Comparison of ENCODE assay signal across 9 cellular contexts in genomic region chr1:156704166-156704711, GRCh38. TPM values are rescaled to one million over a fixed set of nuclear protein-coding genes. Genes with fewer than 3 reads are reported as not detected.
A peak's percentile ranks its signal among the peaks of the same experiment; 100 is the strongest.
DNase-seq lines count a peak whose midpoint lies in the region; ATAC-seq and FAIRE-seq lines count a peak whose summit lies in the region.
"Had no signal": no experiment of that assay in that cellular context is flagged by ENCODE, and none has a peak within 500 bp of the region (broad histone marks: within the 10 kb centered on the region; RNA-seq: fewer than 3 reads in every experiment).

No MANE protein-coding gene starts in this region.

- no peaks in the 10 kb centered on the region for H3K36me3 Mint-ChIP-seq in activated CD4-positive, alpha-beta T cell treated with anti-CD3 and anti-CD28 coated beads, Interleukin-2, amount 10 ng/mL, durations not matched to agents 24 days and 14 days (ENCODE audit: low read depth)
- H3K36me3 Mint-ChIP-seq in activated T-helper 17 cell treated with anti-CD3 and anti-CD28 coated beads, Interleukin-2, amount 50 U/mL, for 72 hours (ENCODE audit: low read depth), result no peaks in the 10 kb centered on the region
- H3K36me3 Mint-ChIP-seq in stimulated activated naive B cell treated with anti-CD40 and anti-IgM and Interleukin-4, amounts not matched to agents 10 μg/mL and 1 μg/mL and 100 μg/mL, for 72 hours, result peaks cover 3 to 6% of the 10 kb centered on the region in 2 donors

- H3K4me1 Mint-ChIP-seq in activated CD4-positive, alpha-beta T cell treated with anti-CD3 and anti-CD28 coated beads, Interleukin-2, amount 10 ng/mL, durations not matched to agents 24 days and 14 days, result peaks cover 20% of the 10 kb centered on the region
- H3K4me1 Mint-ChIP-seq in activated T-helper 17 cell treated with anti-CD3 and anti-CD28 coated beads, Interleukin-2, amount 50 U/mL, for 72 hours, result peaks cover 11% of the 10 kb centered on the region
- peaks cover 17 to 32% of the 10 kb centered on the region in 2 donors for H3K4me1 Mint-ChIP-seq in stimulated activated naive B cell treated with anti-CD40 and anti-IgM and Interleukin-4, amounts not matched to agents 10 μg/mL and 1 μg/mL and 100 μg/mL, for 72 hours

- peaks cover 43% of the 10 kb centered on the region for H3K27me3 Mint-ChIP-seq in activated CD4-positive, alpha-beta T cell treated with anti-CD3 and anti-CD28 coated beads, Interleukin-2, amount 10 ng/mL, durations not matched to agents 24 days and 14 days
- peaks cover 21% of the 10 kb centered on the region for H3K27me3 Mint-ChIP-seq in activated T-helper 17 cell treated with anti-CD3 and anti-CD28 coated beads, Interleukin-2, amount 50 U/mL, for 72 hours
- peaks cover 55 to 66% of the 10 kb centered on the region in 2 donors for H3K27me3 Mint-ChIP-seq in stimulated activated naive B cell treated with anti-CD40 and anti-IgM and Interleukin-4, amounts not matched to agents 10 μg/mL and 1 μg/mL and 100 μg/mL, for 72 hours

- no peaks in the 10 kb centered on the region for H3K9me3 Mint-ChIP-seq in activated CD4-positive, alpha-beta T cell treated with anti-CD3 and anti-CD28 coated beads, Interleukin-2, amount 10 ng/mL, durations not matched to agents 24 days and 14 days
- H3K9me3 Mint-ChIP-seq in activated T-helper 17 cell treated with anti-CD3 and anti-CD28 coated beads, Interleukin-2, amount 50 U/mL, for 72 hours, result no peaks in the 10 kb centered on the region
- no peaks in the 10 kb centered on the region for H3K9me3 Mint-ChIP-seq in stimulated activated naive B cell treated with anti-CD40 and anti-IgM and Interleukin-4, amounts not matched to agents 10 μg/mL and 1 μg/mL and 100 μg/mL, for 72 hours

- no peak for ATAC-seq in activated T-helper 17 cell treated with anti-CD3 and anti-CD28 coated beads, Interleukin-2, amount 50 U/mL, for 72 hours (replicated peaks)
- ATAC-seq in stimulated activated naive B cell treated with anti-CD40 and anti-IgM and Interleukin-4, amounts not matched to agents 10 μg/mL and 1 μg/mL and 100 μg/mL, for 72 hours (replicated peaks), result no peak

- H3K4me3 ChIP-seq in iPS-18c (ENCODE audit: insufficient read depth, low read depth, low read length), result peak overlapping the region; percentile 81

- no peak for FAIRE-seq in frontal cortex (lab: Jason Lieb, UNC)
- FAIRE-seq: islet of Langerhans had no signal

- intact Hi-C loops in activated CD4-positive, alpha-beta T cell treated with anti-CD3 and anti-CD28 coated beads, Interleukin-2, amount 10 ng/mL, durations not matched to agents 24 days and 14 days (cut with micrococcal nuclease), result no loop called here

- H3K9me3 ChIP-seq in iPS-18c (ENCODE audit: control insufficient read depth, insufficient read depth, low read length), result no peaks in the 10 kb centered on the region

- no peak overlapping the region for H3K27ac Mint-ChIP-seq in activated CD4-positive, alpha-beta T cell treated with anti-CD3 and anti-CD28 coated beads, Interleukin-2, amount 10 ng/mL, durations not matched to agents 24 days and 14 days
- H3K27ac Mint-ChIP-seq in activated T-helper 17 cell treated with anti-CD3 and anti-CD28 coated beads, Interleukin-2, amount 50 U/mL, for 72 hours, result no peak overlapping the region
- H3K27ac Mint-ChIP-seq in stimulated activated naive B cell treated with anti-CD40 and anti-IgM and Interleukin-4, amounts not matched to agents 10 μg/mL and 1 μg/mL and 100 μg/mL, for 72 hours, result no peak overlapping the region

- H3K4me3 Mint-ChIP-seq in activated CD4-positive, alpha-beta T cell treated with anti-CD3 and anti-CD28 coated beads, Interleukin-2, amount 10 ng/mL, durations not matched to agents 24 days and 14 days, result peak overlapping the region; percentile 41
- H3K4me3 Mint-ChIP-seq in activated T-helper 17 cell treated with anti-CD3 and anti-CD28 coated beads, Interleukin-2, amount 50 U/mL, for 72 hours, result peak overlapping the region; percentile 85
- H3K4me3 Mint-ChIP-seq in stimulated activated naive B cell treated with anti-CD40 and anti-IgM and Interleukin-4, amounts not matched to agents 10 μg/mL and 1 μg/mL and 100 μg/mL, for 72 hours, result peak overlapping the region; percentile 18 to 85

- no peak for DNase-seq in activated CD4-positive, alpha-beta T cell treated with anti-CD3 and anti-CD28 coated beads, Interleukin-2, amount 10 ng/mL, durations not matched to agents 24 days and 14 days
- DNase-seq in activated CD4-positive, alpha-beta T cell treated with anti-CD3 and anti-CD28 coated beads for 1 hour, result no peak
- DNase-seq in stimulated activated naive B cell treated with anti-CD40 and anti-IgM and Interleukin-4, amounts not matched to agents 10 μg/mL and 1 μg/mL and 100 μg/mL, for 72 hours, result no peak
- DNase-seq in effector CD4-positive, alpha-beta T cell, result no peak
- DNase-seq in frontal cortex (ENCODE audit: low spot score in 2 of 2) (no peak), NCI-H510A (lab: John Stamatoyannopoulos, UW) (no peak)

RNA-seq across cellular contexts. Expression of gene CRABP2, which starts 1.1 kb away (rescaled TPM):
- 0.62 and 1.4 TPM in 2 replicates for total RNA-seq in activated CD4-positive, alpha-beta T cell treated with anti-CD3 and anti-CD28 coated beads, Interleukin-2, amount 10 ng/mL, durations not matched to agents 24 days and 14 days
- total RNA-seq in activated T-helper 17 cell treated with anti-CD3 and anti-CD28 coated beads, Interleukin-2, amount 50 U/mL, for 72 hours, result 1 to 10 TPM; 2.2 to 4.4 TPM
- 7.7 TPM for total RNA-seq in frontal cortex

RNA-seq across cellular contexts. Expression of gene METTL25B, which starts 24.0 kb away (rescaled TPM):
- 35.9 and 40.5 TPM in 2 replicates for total RNA-seq in activated CD4-positive, alpha-beta T cell treated with anti-CD3 and anti-CD28 coated beads, Interleukin-2, amount 10 ng/mL, durations not matched to agents 24 days and 14 days
- 10 to 100 TPM; 29.0 to 51.6 TPM for total RNA-seq in activated T-helper 17 cell treated with anti-CD3 and anti-CD28 coated beads, Interleukin-2, amount 50 U/mL, for 72 hours
- 5.7 TPM for total RNA-seq in frontal cortex

RNA-seq across cellular contexts. Expression of gene ISG20L2, which starts 24.3 kb away (rescaled TPM):
- total RNA-seq in activated CD4-positive, alpha-beta T cell treated with anti-CD3 and anti-CD28 coated beads, Interleukin-2, amount 10 ng/mL, durations not matched to agents 24 days and 14 days, result 75.4 and 83.1 TPM in 2 replicates
- total RNA-seq in activated T-helper 17 cell treated with anti-CD3 and anti-CD28 coated beads, Interleukin-2, amount 50 U/mL, for 72 hours, result 10 to 100 TPM; 38.8 to 74.9 TPM
- 7.3 TPM for total RNA-seq in frontal cortex

RNA-seq across cellular contexts. Expression of gene NES, which starts 27.0 kb away (rescaled TPM):
- 0.05 TPM in 2 replicates for total RNA-seq in activated CD4-positive, alpha-beta T cell treated with anti-CD3 and anti-CD28 coated beads, Interleukin-2, amount 10 ng/mL, durations not matched to agents 24 days and 14 days
- total RNA-seq in activated T-helper 17 cell treated with anti-CD3 and anti-CD28 coated beads, Interleukin-2, amount 50 U/mL, for 72 hours, result under 1 TPM in 1 of 2 donors, not detected in 1; 0.05 TPM
- 43.2 TPM for total RNA-seq in frontal cortex

RNA-seq across cellular contexts. Expression of gene MRPL24, which starts 36.6 kb away (rescaled TPM):
- 134 and 135 TPM in 2 replicates for total RNA-seq in activated CD4-positive, alpha-beta T cell treated with anti-CD3 and anti-CD28 coated beads, Interleukin-2, amount 10 ng/mL, durations not matched to agents 24 days and 14 days
- 10 to 100 TPM; 58.8 to 67.0 TPM for total RNA-seq in activated T-helper 17 cell treated with anti-CD3 and anti-CD28 coated beads, Interleukin-2, amount 50 U/mL, for 72 hours
- 14.7 TPM for total RNA-seq in frontal cortex
